28 cellular contexts compared by ENCODE assay signal in genomic region chr21:45032332-45032731, GRCh38. TPM values are rescaled to one million over a fixed set of nuclear protein-coding genes. Genes with fewer than 3 reads are reported as not detected.
DNase-seq lines count a peak whose midpoint lies in the region; ATAC-seq and TF ChIP-seq lines count a peak whose summit lies in the region.
"Had no signal": no experiment of that assay in that cellular context is flagged by ENCODE, and none has a peak within 500 bp of the region (broad histone marks: within the 10 kb centered on the region; RNA-seq: fewer than 3 reads in every experiment).

No MANE protein-coding gene starts in this region.

- peak overlapping the region; percentile 50 for H3K18ac ChIP-seq in neuronal stem cell (ENCODE audit: low read length)

- no peak overlapping the region for H3K4ac ChIP-seq in neuronal stem cell (ENCODE audit: low read length)

- no peak overlapping the region for H2BK5ac ChIP-seq in neuronal stem cell (ENCODE audit: low read length)

- H3K27me3 Mint-ChIP-seq in natural killer cell treated with Interleukin-12 subunit alpha and Interleukin-12 subunit beta and Interleukin-15 and Interleukin-18, amount 100 ng/mL, for 72 hours: peaks cover 8 to 21% of the 10 kb centered on the region in 2 donors
- H3K27me3 Mint-ChIP-seq in natural killer cell (ENCODE audit: low read depth in 2 of 2): peaks cover 8% of the 10 kb centered on the region in 2 donors
- peaks cover 6% of the 10 kb centered on the region for H3K27me3 Mint-ChIP-seq in activated T-cell treated with anti-CD3 and anti-CD28 coated beads, Interleukin-2, amount 50 U/mL, for 72 hours (ENCODE audit: low read depth)
- H3K27me3 Mint-ChIP-seq in activated naive CD4-positive, alpha-beta T cell treated with anti-CD3 and anti-CD28 coated beads for 36 hours (ENCODE audit: low read depth): peaks cover 7% of the 10 kb centered on the region

- H3K9me3 Mint-ChIP-seq in natural killer cell treated with Interleukin-12 subunit alpha and Interleukin-12 subunit beta and Interleukin-15 and Interleukin-18, amount 100 ng/mL, for 72 hours: no peaks in the 10 kb centered on the region
- peaks cover 2 to 6% of the 10 kb centered on the region in 2 donors for H3K9me3 Mint-ChIP-seq in natural killer cell
- peaks cover 4 to 11% of the 10 kb centered on the region in 2 donors for H3K9me3 Mint-ChIP-seq in activated T-cell treated with anti-CD3 and anti-CD28 coated beads, Interleukin-2, amount 50 U/mL, for 72 hours
- H3K9me3 Mint-ChIP-seq in activated naive CD4-positive, alpha-beta T cell treated with anti-CD3 and anti-CD28 coated beads for 36 hours: peaks cover 16% of the 10 kb centered on the region

- no peaks in the 10 kb centered on the region for H3K79me1 ChIP-seq in neuronal stem cell (ENCODE audit: low read depth, low read length)

- 80 to 100% methylated on average over 1 of the region's 21 CpGs for WGBS in esophagus squamous epithelium, 2 donors
- no CpG with 5 or more reads among the region's 21 CpGs for WGBS in neuronal stem cell (ENCODE audit: extremely low coverage in 2 of 2, insufficient read length in 2 of 2, insufficient replicate concordance in 1 of 2), 2 donors

- H3K14ac ChIP-seq in neuronal stem cell (ENCODE audit: low read length): peak overlapping the region; percentile 31

- no peak for ATAC-seq in natural killer cell treated with Interleukin-12 subunit alpha and Interleukin-12 subunit beta and Interleukin-15 and Interleukin-18, amount 100 ng/mL, for 72 hours
- ATAC-seq in natural killer cell: no peak
- no peak for ATAC-seq in activated T-cell treated with anti-CD3 and anti-CD28 coated beads, Interleukin-2, amount 50 U/mL, for 72 hours (replicated peaks in 1 of 2)
- ATAC-seq in activated CD4-positive, CD25-positive, alpha-beta regulatory T cell treated with anti-CD3 and anti-CD28 coated beads, Interleukin-2, amount 50 U/mL, for 24 hours: no peak
- ATAC-seq: activated CD8-positive, alpha-beta T cell treated with anti-CD3 and anti-CD28 coated beads for 36 hours; GM12878; mucosa of descending colon; SK-N-SH treated with all-trans-retinoic acid at 6 μM for 48 hours; stimulated activated memory B cell treated with anti-CD40 and anti-IgM and Interleukin-4, amounts not matched to agents 10 μg/mL and 1 μg/mL and 100 μg/mL, for 72 hours; T-helper 17 cell had no signal

- no peak overlapping the region for H4K91ac ChIP-seq in neuronal stem cell (ENCODE audit: low read depth, low read length, poor library complexity)

- no peak overlapping the region for H3K4me3 Mint-ChIP-seq in natural killer cell treated with Interleukin-12 subunit alpha and Interleukin-12 subunit beta and Interleukin-15 and Interleukin-18, amount 100 ng/mL, for 72 hours
- no peak overlapping the region for H3K4me3 Mint-ChIP-seq in natural killer cell
- no peak overlapping the region for H3K4me3 Mint-ChIP-seq in activated T-cell treated with anti-CD3 and anti-CD28 coated beads, Interleukin-2, amount 50 U/mL, for 72 hours
- no peak overlapping the region for H3K4me3 Mint-ChIP-seq in activated naive CD4-positive, alpha-beta T cell treated with anti-CD3 and anti-CD28 coated beads for 36 hours
- H3K4me3 Mint-ChIP-seq: activated CD8-positive, alpha-beta T cell treated with anti-CD3 and anti-CD28 coated beads for 36 hours; activated naive CD8-positive, alpha-beta T cell treated with anti-CD3 and anti-CD28 coated beads, Interleukin-2, amount 10 ng/mL, durations not matched to agents 7 days and 5 days; CD4-positive, alpha-beta memory T cell; neural crest cell; stimulated activated memory B cell treated with anti-CD40 and anti-IgM and Interleukin-4, amounts not matched to agents 10 μg/mL and 1 μg/mL and 100 μg/mL, for 72 hours; T-helper 17 cell had no signal

- intact Hi-C loops in natural killer cell (cut with micrococcal nuclease): no loop called here
- intact Hi-C loops in esophagus squamous epithelium (cut with DNase I): no loop called here
- intact Hi-C loops in activated naive CD4-positive, alpha-beta T cell treated with anti-CD3 and anti-CD28 coated beads for 36 hours (cut with micrococcal nuclease): no loop called here

- H2AFZ ChIP-seq in neuronal stem cell (ENCODE audit: low read length): no peak overlapping the region

- no peak overlapping the region for H4K8ac ChIP-seq in neuronal stem cell (ENCODE audit: low read depth, low read length)

- no peak overlapping the region for H2BK15ac ChIP-seq in neuronal stem cell (ENCODE audit: low read length)

- H3K27me3 ChIP-seq in esophagus squamous epithelium: peaks cover 0 to 36% (median 0%) of the 10 kb centered on the region in 4 donors
- H3K27me3 ChIP-seq in neuronal stem cell (ENCODE audit: control insufficient read depth in 3 of 3, insufficient read depth in 3 of 3, low read depth in 1 of 3, low read length in 3 of 3): peaks cover 0 to 62% (median 0%) of the 10 kb centered on the region in 3 experiments
- H3K27me3 ChIP-seq: uterus had no signal

- no peak overlapping the region for H2AK5ac ChIP-seq in neuronal stem cell (ENCODE audit: low read depth, low read length)

- H3K27ac ChIP-seq in esophagus squamous epithelium (peak overlapping the region; percentile 65 to 85 (median 72)), neuronal stem cell (replicated peaks; ENCODE audit: low read length) (no peak overlapping the region)
- H3K27ac ChIP-seq: dorsolateral prefrontal cortex had no signal

- H3K4me3 ChIP-seq in esophagus squamous epithelium (no peak overlapping the region), neuronal stem cell (ENCODE audit: low read length in 2 of 2) (no peak overlapping the region)
- H3K4me3 ChIP-seq: dorsolateral prefrontal cortex, GM12878, lung, mucosa of descending colon, uterus had no signal

- H3K9me3 ChIP-seq in esophagus squamous epithelium: peaks cover 0 to 14% (median 10%) of the 10 kb centered on the region in 3 donors
- H3K9me3 ChIP-seq in neuronal stem cell (replicated peaks in 1 of 2; ENCODE audit: control insufficient read depth in 2 of 2, insufficient read depth in 1 of 2, low read depth in 1 of 2, low read length in 2 of 2): peaks cover 2 to 10% of the 10 kb centered on the region in 2 donors
- H3K9me3 ChIP-seq: uterus had no signal

- H3K36me3 ChIP-seq in esophagus squamous epithelium (no peaks in the 10 kb centered on the region), neuronal stem cell (replicated peaks in 1 of 2; ENCODE audit: control insufficient read depth in 2 of 2, insufficient read depth in 2 of 2, low read length in 2 of 2) (no peaks in the 10 kb centered on the region)
- H3K36me3 ChIP-seq: uterus had no signal

- H3K23ac ChIP-seq in neuronal stem cell (ENCODE audit: low read depth, low read length, poor library complexity): peak overlapping the region; percentile 52

- H3K9ac ChIP-seq in neuronal stem cell (ENCODE audit: low read depth, low read length, poor library complexity): no peak overlapping the region

- no peak for TF ChIP-seq POLR2A in esophagus squamous epithelium (IDR thresholded peaks at IDR 0.05)

- peak; percentile 48 for DNase-seq in natural killer cell treated with Interleukin-12 subunit alpha and Interleukin-12 subunit beta and Interleukin-15 and Interleukin-18, amount 100 ng/mL, for 72 hours (ENCODE audit: low spot score)
- DNase-seq in natural killer cell (no peak), esophagus squamous epithelium (lab: John Stamatoyannopoulos, UW) (no peak), neuronal stem cell (ENCODE audit: low spot score) (no peak), NCI-H345 treated with DMSO at 0.1 percent for 48 hours (lab: John Stamatoyannopoulos, UW; ENCODE audit: unreplicated experiment) (no peak)
- DNase-seq in activated T-cell treated with anti-CD3 and anti-CD28 coated beads, Interleukin-2, amount 50 U/mL, for 72 hours: no peak
- no peak for DNase-seq in activated naive CD4-positive, alpha-beta T cell treated with anti-CD3 and anti-CD28 coated beads for 36 hours
- DNase-seq: activated CD4-positive, CD25-positive, alpha-beta regulatory T cell treated with anti-CD3 and anti-CD28 coated beads, Interleukin-2, amount 50 U/mL, for 72 hours; activated CD8-positive, alpha-beta T cell treated with anti-CD3 and anti-CD28 coated beads for 36 hours; activated naive CD8-positive, alpha-beta T cell treated with anti-CD3 and anti-CD28 coated beads, Interleukin-2, amount 10 ng/mL, durations not matched to agents 7 days and 5 days; DMS 273 treated with DMSO at 0.1 percent for 48 hours; EL; glutamatergic neuron; mucosa of descending colon; NCI-H1048; NCI-H187; NCI-H526 treated with DMSO at 0.1 percent for 48 hours; stimulated activated CD4-positive, alpha-beta T cell treated with anti-CD3 and anti-CD28 coated beads, Interleukin-4, amount 100 ng/mL, for 4 hours; T-helper 17 cell; uterus had no signal

- peaks cover 4 to 61% (median 51%) of the 10 kb centered on the region in 3 donors for H3K4me1 ChIP-seq in esophagus squamous epithelium
- H3K4me1 ChIP-seq in neuronal stem cell (ENCODE audit: control insufficient read depth in 2 of 2, insufficient read depth in 1 of 2, low read depth in 1 of 2, low read length in 2 of 2): peaks cover 24 to 29% of the 10 kb centered on the region in 2 donors

- TF ChIP-seq CTCF in natural killer cell (IDR thresholded peaks at IDR 0.05) (no peak), esophagus squamous epithelium (IDR thresholded peaks at IDR 0.05) (no peak)

- H2BK120ac ChIP-seq in neuronal stem cell (ENCODE audit: low read depth, low read length): no peak overlapping the region

- no peak overlapping the region for H3K4me2 ChIP-seq in neuronal stem cell (ENCODE audit: insufficient read depth, low read length, poor library complexity, severe bottlenecking)

- no peak overlapping the region for H2BK12ac ChIP-seq in neuronal stem cell (ENCODE audit: low read length)

- CTCF ChIA-PET in activated naive CD4-positive, alpha-beta T cell treated with anti-CD3 and anti-CD28 coated beads for 36 hours (lab: Charles Lee): no interaction called here

- no peak overlapping the region for H3K27ac Mint-ChIP-seq in natural killer cell treated with Interleukin-12 subunit alpha and Interleukin-12 subunit beta and Interleukin-15 and Interleukin-18, amount 100 ng/mL, for 72 hours
- H3K27ac Mint-ChIP-seq in natural killer cell: no peak overlapping the region
- H3K27ac Mint-ChIP-seq in activated T-cell treated with anti-CD3 and anti-CD28 coated beads, Interleukin-2, amount 50 U/mL, for 72 hours: no peak overlapping the region
- H3K27ac Mint-ChIP-seq in activated naive CD4-positive, alpha-beta T cell treated with anti-CD3 and anti-CD28 coated beads for 36 hours: no peak overlapping the region
- H3K27ac Mint-ChIP-seq: activated CD8-positive, alpha-beta T cell treated with anti-CD3 and anti-CD28 coated beads for 36 hours; activated naive CD8-positive, alpha-beta T cell treated with anti-CD3 and anti-CD28 coated beads, Interleukin-2, amount 10 ng/mL, durations not matched to agents 7 days and 5 days; CD4-positive, alpha-beta memory T cell; stimulated activated memory B cell treated with anti-CD40 and anti-IgM and Interleukin-4, amounts not matched to agents 10 μg/mL and 1 μg/mL and 100 μg/mL, for 72 hours; T-helper 17 cell had no signal

- peaks cover 14% of the 10 kb centered on the region for H3K36me3 Mint-ChIP-seq in natural killer cell treated with Interleukin-12 subunit alpha and Interleukin-12 subunit beta and Interleukin-15 and Interleukin-18, amount 100 ng/mL, for 72 hours
- H3K36me3 Mint-ChIP-seq in natural killer cell: peaks cover 8% of the 10 kb centered on the region
- peaks cover 3 to 4% of the 10 kb centered on the region in 2 donors for H3K36me3 Mint-ChIP-seq in activated T-cell treated with anti-CD3 and anti-CD28 coated beads, Interleukin-2, amount 50 U/mL, for 72 hours (ENCODE audit: insufficient read depth in 2 of 2)
- no peaks in the 10 kb centered on the region for H3K36me3 Mint-ChIP-seq in activated naive CD4-positive, alpha-beta T cell treated with anti-CD3 and anti-CD28 coated beads for 36 hours (ENCODE audit: low read depth)
- H3K36me3 Mint-ChIP-seq: activated naive CD8-positive, alpha-beta T cell treated with anti-CD3 and anti-CD28 coated beads, Interleukin-2, amount 10 ng/mL, durations not matched to agents 7 days and 5 days; CD4-positive, alpha-beta memory T cell had no signal

- peaks cover 0 to 3% of the 10 kb centered on the region in 2 donors for H3K4me1 Mint-ChIP-seq in natural killer cell treated with Interleukin-12 subunit alpha and Interleukin-12 subunit beta and Interleukin-15 and Interleukin-18, amount 100 ng/mL, for 72 hours (ENCODE audit: low read depth in 2 of 2)
- no peaks in the 10 kb centered on the region for H3K4me1 Mint-ChIP-seq in natural killer cell
- H3K4me1 Mint-ChIP-seq in activated T-cell treated with anti-CD3 and anti-CD28 coated beads, Interleukin-2, amount 50 U/mL, for 72 hours (ENCODE audit: low read depth): no peaks in the 10 kb centered on the region
- H3K4me1 Mint-ChIP-seq in activated naive CD4-positive, alpha-beta T cell treated with anti-CD3 and anti-CD28 coated beads for 36 hours (ENCODE audit: low read depth): no peaks in the 10 kb centered on the region
- H3K4me1 Mint-ChIP-seq: CD4-positive, alpha-beta memory T cell; T-helper 17 cell had no signal

RNA-seq across cellular contexts. Expression of gene ADARB1, which starts 42.0 kb away (rescaled TPM):
- total RNA-seq in natural killer cell treated with Interleukin-12 subunit alpha and Interleukin-12 subunit beta and Interleukin-15 and Interleukin-18, amount 100 ng/mL, for 72 hours: 10 to 100 TPM; 28.7 to 38.5 TPM
- 10 to 100 TPM; 20.7 to 28.0 (median 26.6) TPM for total RNA-seq in natural killer cell
- 10 to 100 TPM in 1 of 4 donors, 1 to 10 TPM in 3; 3.4 to 15.6 (median 5.7) TPM for total RNA-seq in esophagus squamous epithelium
- 5.9 TPM for polyA plus RNA-seq in neuronal stem cell (2013, experiment 1 of 2)
- 6.1 TPM for polyA plus RNA-seq in neuronal stem cell (2013, experiment 2 of 2)
- total RNA-seq in activated T-cell treated with anti-CD3 and anti-CD28 coated beads, Interleukin-2, amount 50 U/mL, for 72 hours: 10 to 100 TPM; 41.7 to 45.3 TPM
- 10 to 100 TPM; 30.1 to 33.3 TPM for total RNA-seq in activated naive CD4-positive, alpha-beta T cell treated with anti-CD3 and anti-CD28 coated beads for 36 hours
